Comparison of ENCODE assay signal across 6 cellular contexts in the genomic region with DNA sequence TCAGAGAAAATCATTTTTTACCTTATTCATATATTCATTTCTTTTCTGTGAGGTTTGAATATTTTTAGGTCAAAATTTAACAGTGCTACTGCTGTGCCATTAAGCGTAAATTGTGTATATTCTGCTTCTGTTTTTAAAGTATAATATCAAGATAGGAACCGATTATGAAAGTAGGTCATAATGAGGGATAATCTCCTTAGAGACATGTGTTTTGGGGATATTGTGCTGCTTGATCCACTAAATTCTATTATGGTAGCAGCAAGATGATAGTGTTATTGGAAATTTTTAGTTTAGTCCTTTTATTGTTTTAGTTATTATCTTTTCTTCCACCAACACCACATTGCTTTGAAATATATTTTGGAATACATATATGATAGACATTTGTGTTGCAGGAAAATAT.
"Had no signal": no experiment of that assay in that cellular context is flagged by ENCODE, and none has a peak within 500 bp of the region (broad histone marks: within the 10 kb centered on the region; RNA-seq: fewer than 3 reads in every experiment).

No MANE protein-coding gene starts in this region.

- H3K27ac ChIP-seq: HL-60 had no signal

- H3K4me3 ChIP-seq: K562 had no signal

- ATAC-seq: HepG2, K562 had no signal

- FAIRE-seq: HepG2, HTR-8/SVneo, K562 had no signal

- DNase-seq: IMR-90, KBM-7 had no signal
